14 cellular contexts compared by ENCODE assay signal in the genomic region with DNA sequence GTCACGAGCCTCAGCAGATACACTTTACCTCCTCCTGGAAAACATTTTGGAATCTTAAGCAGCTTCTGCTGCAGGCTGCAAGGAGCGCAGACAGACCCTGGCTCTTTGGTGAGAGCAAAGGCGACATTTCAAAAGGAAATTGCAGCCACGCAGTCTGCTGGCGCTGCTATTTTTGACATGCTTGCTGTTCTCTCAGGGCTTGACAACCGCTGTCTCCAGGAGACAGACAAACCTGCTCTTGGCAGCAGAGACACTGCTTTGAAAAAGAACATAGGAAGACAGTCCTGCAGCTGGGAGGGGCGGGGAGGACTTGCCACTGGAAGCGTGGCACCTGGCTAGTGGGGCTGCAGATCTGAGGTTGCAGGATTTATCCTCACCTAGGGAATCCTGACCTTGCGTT.
DNase-seq lines count a peak whose midpoint lies in the region; ATAC-seq and TF ChIP-seq lines count a peak whose summit lies in the region.
"Had no signal": no experiment of that assay in that cellular context is flagged by ENCODE, and none has a peak within 500 bp of the region (broad histone marks: within the 10 kb centered on the region; RNA-seq: fewer than 3 reads in every experiment).

No MANE protein-coding gene starts in this region.

- no peak for TF ChIP-seq CTCF in heart right ventricle (IDR thresholded peaks at IDR 0.05)
- TF ChIP-seq CTCF in GM10266 (IDR thresholded peaks at IDR 0.05; ENCODE audit: control insufficient read depth, insufficient read depth, low read depth, missing control alignments): no peak
- no peak for TF ChIP-seq CTCF in gastroesophageal sphincter (IDR thresholded peaks at IDR 0.05)

- 21 to 35% methylated on average over 9 of the region's 9 CpGs for WGBS in heart right ventricle, 2 donors
- WGBS in gastroesophageal sphincter (ENCODE audit: low coverage in 1 of 2), 2 donors: 46 to 50% methylated on average over 1 to 4 of the region's 9 CpGs

- no peak for TF ChIP-seq EP300 in gastroesophageal sphincter (IDR thresholded peaks at IDR 0.05)

- H3K4me1 ChIP-seq in heart right ventricle (peaks cover 0 to 26% (median 7%) of the 10 kb centered on the region in 9 donors), gastroesophageal sphincter (peaks cover 0 to 43% (median 4%) of the 10 kb centered on the region in 3 donors)
- H3K4me1 ChIP-seq: Peyer's patch had no signal

- peak overlapping the region in 5 of 10 donors; percentile 19 to 53 (median 36) for H3K27ac ChIP-seq in heart right ventricle
- H3K27ac ChIP-seq in gastroesophageal sphincter: peak overlapping the region in 1 of 4 donors; percentile 19
- H3K27ac ChIP-seq: coronary artery, Peyer's patch had no signal

- DNase-seq in Right ventricle myocardium superior: no peak
- DNase-seq in cardiac septum (ENCODE audit: low spot score): no peak
- DNase-seq in NCI-H774 (lab: John Stamatoyannopoulos, UW): peak; percentile 8
- DNase-seq in heart right ventricle: peak; percentile 20 to 23
- DNase-seq in GM10266 (ENCODE audit: extremely low spot score): no peak
- DNase-seq: activated T-cell treated with anti-CD3 and anti-CD28 coated beads for 4 hours, DMS53, NCI-H446 treated with DMSO at 0.1 percent for 48 hours, Peyer's patch had no signal

- intact Hi-C loops in Right ventricle myocardium superior (cut with DNase I) (no loop called here), cardiac septum (cut with DNase I) (no loop called here), heart right ventricle (cut with DNase I) (no loop called here)

- no peaks in the 10 kb centered on the region for H3K9me3 ChIP-seq in heart right ventricle
- H3K9me3 ChIP-seq in gastroesophageal sphincter: no peaks in the 10 kb centered on the region
- H3K9me3 ChIP-seq: Peyer's patch had no signal

- H3K36me3 ChIP-seq in heart right ventricle (no peaks in the 10 kb centered on the region), gastroesophageal sphincter (no peaks in the 10 kb centered on the region)
- H3K36me3 ChIP-seq: Peyer's patch had no signal

- ATAC-seq in Right ventricle myocardium superior (ENCODE audit: poor library complexity): peak; percentile 92
- ATAC-seq in heart right ventricle: peak in 7 of 8 donors; percentile 57 to 94 (median 86)
- ATAC-seq in HG02759 (IDR thresholded peaks at IDR 0.05; ENCODE audit: unreplicated experiment): no peak
- no peak for ATAC-seq in GM18498 (IDR thresholded peaks at IDR 0.05; ENCODE audit: unreplicated experiment)
- no peak for ATAC-seq in gastroesophageal sphincter

- TF ChIP-seq POLR2A in gastroesophageal sphincter (IDR thresholded peaks at IDR 0.05): no peak

- H3K27me3 ChIP-seq in heart right ventricle (peaks cover 0 to 23% (median under 1%) of the 10 kb centered on the region in 7 donors), gastroesophageal sphincter (peaks cover 18% of the 10 kb centered on the region)
- H3K27me3 ChIP-seq: Peyer's patch had no signal

- H3K4me3 ChIP-seq in heart right ventricle (peak overlapping the region in 3 of 10 donors; percentile 2 to 8 (median 6)), gastroesophageal sphincter (no peak overlapping the region)
- H3K4me3 ChIP-seq: coronary artery, Peyer's patch, smooth muscle cell had no signal

Comparison
In these comparisons a context has a peak if more than half of its experiments do, and no peak if none do; other contexts are left out.
1. DNase-seq: peak in NCI-H774 (single experiment) and heart right ventricle (2 of 2); none in Right ventricle myocardium superior (single experiment), cardiac septum (single experiment) and GM10266 (single experiment).
2. ATAC-seq: peak in Right ventricle myocardium superior (single experiment) and heart right ventricle (7 of 8); none in HG02759 (single experiment), GM18498 (single experiment) and gastroesophageal sphincter (single experiment).